ENCODE assay signal across 1 cellular context in the genomic region with DNA sequence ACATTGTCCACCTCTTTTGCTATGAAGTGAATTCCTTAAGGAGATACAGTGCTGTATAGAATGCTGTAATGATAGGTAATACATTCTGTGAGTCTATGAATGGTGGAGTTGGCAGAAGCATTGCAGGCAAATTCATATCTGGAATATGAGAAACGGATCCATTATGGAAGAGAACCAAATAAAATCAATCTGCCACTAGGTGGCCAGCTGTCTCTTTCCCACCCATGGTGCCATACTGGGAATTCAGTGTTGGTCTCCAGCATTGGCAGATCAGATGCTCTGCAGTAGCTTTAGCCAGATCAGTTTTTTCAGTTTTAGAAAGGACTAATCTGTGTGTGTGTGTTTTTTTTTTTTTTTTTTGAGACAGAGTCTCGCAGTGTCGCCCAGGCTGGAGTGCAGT.
TF ChIP-seq lines count a peak whose summit lies in the region.

No MANE protein-coding gene starts in this region.

TF ChIP-seq in WTC11, 78 proteins besides CTCF, POLR2A, EP300 and RAD21 (continued from another document):
- TF ChIP-seq, protein P1, sequence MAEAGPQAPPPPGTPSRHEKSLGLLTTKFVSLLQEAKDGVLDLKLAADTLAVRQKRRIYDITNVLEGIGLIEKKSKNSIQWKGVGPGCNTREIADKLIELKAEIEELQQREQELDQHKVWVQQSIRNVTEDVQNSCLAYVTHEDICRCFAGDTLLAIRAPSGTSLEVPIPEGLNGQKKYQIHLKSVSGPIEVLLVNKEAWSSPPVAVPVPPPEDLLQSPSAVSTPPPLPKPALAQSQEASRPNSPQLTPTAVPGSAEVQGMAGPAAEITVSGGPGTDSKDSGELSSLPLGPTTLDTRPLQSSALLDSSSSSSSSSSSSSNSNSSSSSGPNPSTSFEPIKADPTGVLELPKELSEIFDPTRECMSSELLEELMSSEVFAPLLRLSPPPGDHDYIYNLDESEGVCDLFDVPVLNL (CRISPR knock-in tag; IDR thresholded peaks at IDR 0.05; ENCODE audit: borderline replicate concordance, low read depth): no peak
- TF ChIP-seq, protein P2, sequence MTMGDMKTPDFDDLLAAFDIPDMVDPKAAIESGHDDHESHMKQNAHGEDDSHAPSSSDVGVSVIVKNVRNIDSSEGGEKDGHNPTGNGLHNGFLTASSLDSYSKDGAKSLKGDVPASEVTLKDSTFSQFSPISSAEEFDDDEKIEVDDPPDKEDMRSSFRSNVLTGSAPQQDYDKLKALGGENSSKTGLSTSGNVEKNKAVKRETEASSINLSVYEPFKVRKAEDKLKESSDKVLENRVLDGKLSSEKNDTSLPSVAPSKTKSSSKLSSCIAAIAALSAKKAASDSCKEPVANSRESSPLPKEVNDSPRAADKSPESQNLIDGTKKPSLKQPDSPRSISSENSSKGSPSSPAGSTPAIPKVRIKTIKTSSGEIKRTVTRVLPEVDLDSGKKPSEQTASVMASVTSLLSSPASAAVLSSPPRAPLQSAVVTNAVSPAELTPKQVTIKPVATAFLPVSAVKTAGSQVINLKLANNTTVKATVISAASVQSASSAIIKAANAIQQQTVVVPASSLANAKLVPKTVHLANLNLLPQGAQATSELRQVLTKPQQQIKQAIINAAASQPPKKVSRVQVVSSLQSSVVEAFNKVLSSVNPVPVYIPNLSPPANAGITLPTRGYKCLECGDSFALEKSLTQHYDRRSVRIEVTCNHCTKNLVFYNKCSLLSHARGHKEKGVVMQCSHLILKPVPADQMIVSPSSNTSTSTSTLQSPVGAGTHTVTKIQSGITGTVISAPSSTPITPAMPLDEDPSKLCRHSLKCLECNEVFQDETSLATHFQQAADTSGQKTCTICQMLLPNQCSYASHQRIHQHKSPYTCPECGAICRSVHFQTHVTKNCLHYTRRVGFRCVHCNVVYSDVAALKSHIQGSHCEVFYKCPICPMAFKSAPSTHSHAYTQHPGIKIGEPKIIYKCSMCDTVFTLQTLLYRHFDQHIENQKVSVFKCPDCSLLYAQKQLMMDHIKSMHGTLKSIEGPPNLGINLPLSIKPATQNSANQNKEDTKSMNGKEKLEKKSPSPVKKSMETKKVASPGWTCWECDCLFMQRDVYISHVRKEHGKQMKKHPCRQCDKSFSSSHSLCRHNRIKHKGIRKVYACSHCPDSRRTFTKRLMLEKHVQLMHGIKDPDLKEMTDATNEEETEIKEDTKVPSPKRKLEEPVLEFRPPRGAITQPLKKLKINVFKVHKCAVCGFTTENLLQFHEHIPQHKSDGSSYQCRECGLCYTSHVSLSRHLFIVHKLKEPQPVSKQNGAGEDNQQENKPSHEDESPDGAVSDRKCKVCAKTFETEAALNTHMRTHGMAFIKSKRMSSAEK (CRISPR knock-in tag; IDR thresholded peaks at IDR 0.05; ENCODE audit: borderline replicate concordance): no peak
- TF ChIP-seq, protein P3, sequence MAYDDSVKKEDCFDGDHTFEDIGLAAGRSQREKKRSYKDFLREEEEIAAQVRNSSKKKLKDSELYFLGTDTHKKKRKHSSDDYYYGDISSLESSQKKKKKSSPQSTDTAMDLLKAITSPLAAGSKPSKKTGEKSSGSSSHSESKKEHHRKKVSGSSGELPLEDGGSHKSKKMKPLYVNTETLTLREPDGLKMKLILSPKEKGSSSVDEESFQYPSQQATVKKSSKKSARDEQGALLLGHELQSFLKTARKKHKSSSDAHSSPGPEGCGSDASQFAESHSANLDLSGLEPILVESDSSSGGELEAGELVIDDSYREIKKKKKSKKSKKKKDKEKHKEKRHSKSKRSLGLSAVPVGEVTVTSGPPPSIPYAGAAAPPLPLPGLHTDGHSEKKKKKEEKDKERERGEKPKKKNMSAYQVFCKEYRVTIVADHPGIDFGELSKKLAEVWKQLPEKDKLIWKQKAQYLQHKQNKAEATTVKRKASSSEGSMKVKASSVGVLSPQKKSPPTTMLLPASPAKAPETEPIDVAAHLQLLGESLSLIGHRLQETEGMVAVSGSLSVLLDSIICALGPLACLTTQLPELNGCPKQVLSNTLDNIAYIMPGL (CRISPR knock-in tag; IDR thresholded peaks at IDR 0.05): no peak
